9 cellular contexts compared by ENCODE assay signal in genomic region chr22:29030618-29031235, GRCh38. TPM values are rescaled to one million over a fixed set of nuclear protein-coding genes. Genes with fewer than 3 reads are reported as not detected.
A peak's percentile ranks its signal among the peaks of the same experiment; 100 is the strongest.
DNase-seq lines count a peak whose midpoint lies in the region; ATAC-seq lines count a peak whose summit lies in the region.
"Had no signal": no experiment of that assay in that cellular context is flagged by ENCODE, and none has a peak within 500 bp of the region (broad histone marks: within the 10 kb centered on the region; RNA-seq: fewer than 3 reads in every experiment).

No MANE protein-coding gene starts in this region.

- intact Hi-C loops in dendritic cell treated with granulocyte-macrophage colony-stimulating factor and Interleukin-4, amounts not matched to agents 40 ng/mL and 50 ng/mL, for 4 days (cut with micrococcal nuclease): no loop called here

- H3K27ac Mint-ChIP-seq in dendritic cell treated with granulocyte-macrophage colony-stimulating factor and Interleukin-4, amounts not matched to agents 40 ng/mL and 50 ng/mL, for 4 days: no peak overlapping the region
- peak overlapping the region; percentile 59 for H3K27ac Mint-ChIP-seq in stimulated activated naive B cell treated with anti-CD40 and anti-IgM and Interleukin-4, amounts not matched to agents 10 μg/mL and 1 μg/mL and 100 μg/mL, for 72 hours

- no peaks in the 10 kb centered on the region for H3K36me3 Mint-ChIP-seq in dendritic cell treated with granulocyte-macrophage colony-stimulating factor and Interleukin-4, amounts not matched to agents 40 ng/mL and 50 ng/mL, for 4 days (ENCODE audit: low read depth)
- peaks cover 4 to 6% of the 10 kb centered on the region in 2 donors for H3K36me3 Mint-ChIP-seq in stimulated activated naive B cell treated with anti-CD40 and anti-IgM and Interleukin-4, amounts not matched to agents 10 μg/mL and 1 μg/mL and 100 μg/mL, for 72 hours

- peak; percentile 94 for DNase-seq in Daoy (ENCODE audit: low read depth)
- peak; percentile 43 for DNase-seq in NCI-H510A treated with DMSO at 0.1 percent for 48 hours (lab: John Stamatoyannopoulos, UW)
- DNase-seq in stimulated activated naive B cell treated with anti-CD40 and anti-IgM and Interleukin-4, amounts not matched to agents 10 μg/mL and 1 μg/mL and 100 μg/mL, for 72 hours: no peak

- H3K27me3 ChIP-seq in layer of hippocampus (ENCODE audit: control insufficient read depth, insufficient read depth, low read length): no peaks in the 10 kb centered on the region

- H3K27me3 Mint-ChIP-seq in dendritic cell treated with granulocyte-macrophage colony-stimulating factor and Interleukin-4, amounts not matched to agents 40 ng/mL and 50 ng/mL, for 4 days: peaks cover 48% of the 10 kb centered on the region
- H3K27me3 Mint-ChIP-seq in stimulated activated naive B cell treated with anti-CD40 and anti-IgM and Interleukin-4, amounts not matched to agents 10 μg/mL and 1 μg/mL and 100 μg/mL, for 72 hours: peaks cover 43 to 67% of the 10 kb centered on the region in 2 donors

- H3K4me3 Mint-ChIP-seq in dendritic cell treated with granulocyte-macrophage colony-stimulating factor and Interleukin-4, amounts not matched to agents 40 ng/mL and 50 ng/mL, for 4 days: peak overlapping the region; percentile 48
- peak overlapping the region; percentile 76 to 79 for H3K4me3 Mint-ChIP-seq in stimulated activated naive B cell treated with anti-CD40 and anti-IgM and Interleukin-4, amounts not matched to agents 10 μg/mL and 1 μg/mL and 100 μg/mL, for 72 hours

- ATAC-seq in stimulated activated naive B cell treated with anti-CD40 and anti-IgM and Interleukin-4, amounts not matched to agents 10 μg/mL and 1 μg/mL and 100 μg/mL, for 72 hours (replicated peaks): peak; percentile 58 to 62
- ATAC-seq in GM18519 (IDR thresholded peaks at IDR 0.05; ENCODE audit: low FRiP score, unreplicated experiment) (no peak), HG02759 (IDR thresholded peaks at IDR 0.05; ENCODE audit: unreplicated experiment) (no peak), HG03521 (IDR thresholded peaks at IDR 0.05; ENCODE audit: unreplicated experiment) (no peak)

- H3K9me3 Mint-ChIP-seq in dendritic cell treated with granulocyte-macrophage colony-stimulating factor and Interleukin-4, amounts not matched to agents 40 ng/mL and 50 ng/mL, for 4 days: no peaks in the 10 kb centered on the region
- H3K9me3 Mint-ChIP-seq in stimulated activated naive B cell treated with anti-CD40 and anti-IgM and Interleukin-4, amounts not matched to agents 10 μg/mL and 1 μg/mL and 100 μg/mL, for 72 hours: no peaks in the 10 kb centered on the region

- peak overlapping the region; percentile 85 for H3K27ac ChIP-seq in layer of hippocampus (ENCODE audit: low read depth, low read length)

- peaks cover 19% of the 10 kb centered on the region for H3K4me1 Mint-ChIP-seq in dendritic cell treated with granulocyte-macrophage colony-stimulating factor and Interleukin-4, amounts not matched to agents 40 ng/mL and 50 ng/mL, for 4 days (ENCODE audit: low read depth)
- H3K4me1 Mint-ChIP-seq in stimulated activated naive B cell treated with anti-CD40 and anti-IgM and Interleukin-4, amounts not matched to agents 10 μg/mL and 1 μg/mL and 100 μg/mL, for 72 hours: peaks cover 3 to 15% of the 10 kb centered on the region in 2 donors

RNA-seq across cellular contexts. Expression of gene C22orf31, which starts 30.9 kb away (rescaled TPM):
- total RNA-seq in Daoy (2014; rRNA removed; shearing (Covaris generic)): not detected in 2 replicates
- total RNA-seq: subcutaneous adipose tissue had no signal

RNA-seq across cellular contexts. Expression of gene KREMEN1, which starts 42.1 kb away (rescaled TPM):
- 0.36 and 1.4 TPM in 2 replicates for total RNA-seq in Daoy (2014; rRNA removed; shearing (Covaris generic))

Comparison
In these comparisons a context has a peak if more than half of its experiments do, and no peak if none do; other contexts are left out.
1. ATAC-seq: peak in stimulated activated naive B cell treated with anti-CD40 and anti-IgM and Interleukin-4, amounts not matched to agents 10 μg/mL and 1 μg/mL and 100 μg/mL, for 72 hours (2 of 2); none in GM18519 (single experiment), HG02759 (single experiment) and HG03521 (single experiment).